Comparison of ENCODE assay signal across 8 cellular contexts in the genomic region with DNA sequence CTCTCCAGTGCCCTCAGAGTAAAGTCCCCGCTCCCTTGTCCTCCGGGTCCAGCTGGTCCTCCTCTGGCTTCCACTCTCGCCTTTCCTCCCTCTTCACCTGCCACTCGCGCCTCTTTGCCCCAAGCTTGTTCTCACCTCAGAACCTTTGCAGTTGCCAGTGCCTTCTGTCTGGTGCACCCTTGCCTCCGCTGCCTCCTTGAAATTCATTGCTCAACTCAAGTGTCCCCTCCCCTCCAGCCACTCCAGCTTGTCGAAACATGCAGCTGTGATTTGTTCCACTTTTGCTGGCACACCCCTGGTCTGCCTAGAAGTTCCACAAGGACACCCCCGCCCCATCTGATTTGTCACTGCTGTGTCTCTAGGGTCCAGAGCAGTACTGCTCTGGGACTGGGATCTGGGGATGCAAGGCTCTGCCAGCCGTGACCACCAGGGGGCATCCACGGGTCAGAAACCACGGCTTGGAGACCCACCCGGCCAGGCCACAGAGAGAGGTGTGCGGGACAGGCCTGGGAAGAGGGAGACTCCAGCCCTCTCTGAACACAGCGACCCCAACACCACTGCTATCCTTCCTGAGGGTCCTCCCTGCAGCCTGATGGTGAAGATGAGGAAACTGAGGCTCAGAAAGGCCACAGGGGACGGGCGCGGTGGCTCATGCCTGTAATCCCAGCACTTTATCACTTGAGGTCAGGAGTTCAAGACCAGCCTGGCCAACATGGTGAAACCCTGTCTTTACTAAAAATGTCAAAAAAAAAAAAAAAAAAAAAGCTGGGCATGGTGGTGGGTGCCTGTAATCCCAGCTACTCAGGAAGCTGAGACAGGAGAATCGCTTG. TPM values are rescaled to one million over a fixed set of nuclear protein-coding genes. Genes with fewer than 3 reads are reported as not detected.
DNase-seq lines count a peak whose midpoint lies in the region; ATAC-seq lines count a peak whose summit lies in the region.

No MANE protein-coding gene starts in this region.

- WGBS in mesenchymal stem cell = 47% methylated on average over 12 of the region's 18 CpGs

- H3K4ac ChIP-seq in mesenchymal stem cell (ENCODE audit: low read depth in 1 of 2, low read length in 2 of 2) = no peak overlapping the region

- H3K14ac ChIP-seq in mesenchymal stem cell (ENCODE audit: low read length in 2 of 2) = no peak overlapping the region

- H3K9me3 ChIP-seq in NT2/D1 (ENCODE audit: insufficient read depth, low read length) = no peaks in the 10 kb centered on the region
- H3K9me3 ChIP-seq in mesenchymal stem cell (ENCODE audit: control insufficient read depth, low read length) = no peaks in the 10 kb centered on the region

- no peak overlapping the region for H3K4me3 Mint-ChIP-seq in activated CD8-positive, alpha-beta memory T cell treated with anti-CD3 and anti-CD28 coated beads, Interleukin-2, amount 10 ng/mL, durations not matched to agents 7 days and 5 days
- peak overlapping the region; percentile 66 to 71 for H3K4me3 Mint-ChIP-seq in effector memory CD8-positive, alpha-beta T cell

- no peak overlapping the region for H3K23ac ChIP-seq in mesenchymal stem cell (ENCODE audit: low read length in 2 of 2)

- H3K27me3 ChIP-seq in NT2/D1 (ENCODE audit: insufficient read depth, insufficient read length) (no peaks in the 10 kb centered on the region), mesenchymal stem cell (ENCODE audit: control insufficient read depth in 1 of 2, insufficient read depth in 1 of 2, low read length in 2 of 2) (peaks cover 0 to 8% of the 10 kb centered on the region in 2 experiments)

- no peak overlapping the region for H2BK12ac ChIP-seq in mesenchymal stem cell (ENCODE audit: low read length in 2 of 2)

- H3K36me3 ChIP-seq in NT2/D1 (ENCODE audit: insufficient read depth, insufficient read length, low read length) (no peaks in the 10 kb centered on the region), mesenchymal stem cell (ENCODE audit: control insufficient read depth in 1 of 2, insufficient read depth in 2 of 2, low read depth in 1 of 2, low read length in 2 of 2) (no peaks in the 10 kb centered on the region)

- H3K27me3 Mint-ChIP-seq in activated CD8-positive, alpha-beta memory T cell treated with anti-CD3 and anti-CD28 coated beads, Interleukin-2, amount 10 ng/mL, durations not matched to agents 7 days and 5 days = peaks cover 20% of the 10 kb centered on the region
- H3K27me3 Mint-ChIP-seq in effector memory CD8-positive, alpha-beta T cell = peaks cover 4 to 8% of the 10 kb centered on the region in 2 donors

- no peaks in the 10 kb centered on the region for H3K36me3 Mint-ChIP-seq in activated CD8-positive, alpha-beta memory T cell treated with anti-CD3 and anti-CD28 coated beads, Interleukin-2, amount 10 ng/mL, durations not matched to agents 7 days and 5 days
- H3K36me3 Mint-ChIP-seq in effector memory CD8-positive, alpha-beta T cell (ENCODE audit: insufficient read depth) = no peaks in the 10 kb centered on the region

- H2AFZ ChIP-seq in mesenchymal stem cell (ENCODE audit: low read depth, low read length) = no peak overlapping the region

- H4K8ac ChIP-seq in mesenchymal stem cell (ENCODE audit: low read length) = no peak overlapping the region

- no peak overlapping the region for H2BK15ac ChIP-seq in mesenchymal stem cell (ENCODE audit: low read depth, poor library complexity, severe bottlenecking)

- no peaks in the 10 kb centered on the region for H3K9me3 Mint-ChIP-seq in activated CD8-positive, alpha-beta memory T cell treated with anti-CD3 and anti-CD28 coated beads, Interleukin-2, amount 10 ng/mL, durations not matched to agents 7 days and 5 days (ENCODE audit: low read depth)
- H3K9me3 Mint-ChIP-seq in effector memory CD8-positive, alpha-beta T cell = no peaks in the 10 kb centered on the region

- H3K9ac ChIP-seq in NT2/D1 (ENCODE audit: insufficient read length, low read depth) (no peak overlapping the region), mesenchymal stem cell (ENCODE audit: low read length) (no peak overlapping the region)

- no peak overlapping the region for H3K4me2 ChIP-seq in mesenchymal stem cell (ENCODE audit: low read length, poor library complexity, severe bottlenecking)

- H2AK5ac ChIP-seq in mesenchymal stem cell (ENCODE audit: low read length, severe bottlenecking) = no peak overlapping the region

- DNase-seq in C1 segment of cervical spinal cord (lab: John Stamatoyannopoulos, UW) = peak in 12 of 14 donors; percentile 6 to 79 (median 46)
- peak; percentile 72 for DNase-seq in NT2/D1 (ENCODE audit: low read depth, low spot score)
- DNase-seq in activated CD8-positive, alpha-beta memory T cell treated with anti-CD3 and anti-CD28 coated beads, Interleukin-2, amount 10 ng/mL, durations not matched to agents 7 days and 5 days = peak; percentile 87
- DNase-seq in effector memory CD8-positive, alpha-beta T cell = peak; percentile 73 to 84 (median 79)
- peak; percentile 77 for DNase-seq in mesenchymal stem cell
- peak; percentile 50 to 52 for DNase-seq in stimulated activated CD8-positive, alpha-beta memory T cell treated with anti-CD3 and anti-CD28 coated beads, Interleukin-15, amount 100 ng/mL, for 4 hours (ENCODE audit: low read depth in 2 of 2)

- no peaks in the 10 kb centered on the region for H3K79me1 ChIP-seq in mesenchymal stem cell (replicated peaks; ENCODE audit: low read length, poor library complexity, severe bottlenecking)

- CTCF ChIA-PET in activated CD8-positive, alpha-beta memory T cell treated with anti-CD3 and anti-CD28 coated beads, Interleukin-2, amount 10 ng/mL, durations not matched to agents 7 days and 5 days (lab: Charles Lee) = interaction anchor here (0.6 to 7.6 kb wide), 38 partner anchors 9 to 337 kb away, joined by 3 to 137 read pairs (median 4); partner anchors contain the start of gene KLF2

- peaks cover 20% of the 10 kb centered on the region for H3K4me1 Mint-ChIP-seq in activated CD8-positive, alpha-beta memory T cell treated with anti-CD3 and anti-CD28 coated beads, Interleukin-2, amount 10 ng/mL, durations not matched to agents 7 days and 5 days
- peaks cover 6 to 14% of the 10 kb centered on the region in 2 donors for H3K4me1 Mint-ChIP-seq in effector memory CD8-positive, alpha-beta T cell (ENCODE audit: low read depth in 2 of 2)

- H2BK120ac ChIP-seq in mesenchymal stem cell (ENCODE audit: low read depth, low read length) = no peak overlapping the region

- no peak overlapping the region for H4K91ac ChIP-seq in mesenchymal stem cell (ENCODE audit: low read length)

- H3K4me3 ChIP-seq in NT2/D1 (ENCODE audit: insufficient read length, low read depth) (no peak overlapping the region), mesenchymal stem cell (ENCODE audit: insufficient read depth in 1 of 2, low read depth in 1 of 2, low read length in 2 of 2) (no peak overlapping the region)

- H3K27ac ChIP-seq in mesenchymal stem cell (ENCODE audit: low read length, poor library complexity, severe bottlenecking) = no peak overlapping the region

- no peak overlapping the region for H3K18ac ChIP-seq in mesenchymal stem cell (ENCODE audit: low read depth in 1 of 2, low read length in 2 of 2)

- ATAC-seq in HG02678 (IDR thresholded peaks at IDR 0.05; ENCODE audit: unreplicated experiment) (peak; percentile 51), HG03139 (IDR thresholded peaks at IDR 0.05; ENCODE audit: unreplicated experiment) (no peak)
- ATAC-seq in activated CD8-positive, alpha-beta memory T cell treated with anti-CD3 and anti-CD28 coated beads, Interleukin-2, amount 10 ng/mL, durations not matched to agents 7 days and 5 days = peak; percentile 94
- ATAC-seq in effector memory CD8-positive, alpha-beta T cell (replicated peaks) = peak; percentile 96

- no peak overlapping the region for H2BK5ac ChIP-seq in mesenchymal stem cell (ENCODE audit: low read depth, low read length, poor library complexity, severe bottlenecking)

- peak overlapping the region; percentile 0 for H3K27ac Mint-ChIP-seq in activated CD8-positive, alpha-beta memory T cell treated with anti-CD3 and anti-CD28 coated beads, Interleukin-2, amount 10 ng/mL, durations not matched to agents 7 days and 5 days
- peak overlapping the region in 1 of 2 donors; percentile 94 for H3K27ac Mint-ChIP-seq in effector memory CD8-positive, alpha-beta T cell

- H3K4me1 ChIP-seq in NT2/D1 (ENCODE audit: insufficient read depth, insufficient read length) = no peaks in the 10 kb centered on the region
- no peaks in the 10 kb centered on the region for H3K4me1 ChIP-seq in mesenchymal stem cell (ENCODE audit: control insufficient read depth, insufficient read depth, low read depth, low read length)

RNA-seq across cellular contexts. Expression of gene AP1M1, which starts 49.9 kb away (rescaled TPM):
- 100 to 1,000 TPM; 144 to 154 TPM for total RNA-seq in activated CD8-positive, alpha-beta memory T cell treated with anti-CD3 and anti-CD28 coated beads, Interleukin-2, amount 10 ng/mL, durations not matched to agents 7 days and 5 days
- 62.6 TPM for polyA plus RNA-seq in mesenchymal stem cell (2013, experiment 1 of 2)
- 61.7 TPM for polyA plus RNA-seq in mesenchymal stem cell (2013, experiment 2 of 2)
